Comparison of ENCODE assay signal across 13 cellular contexts in genomic region chr9:107251756-107252322, GRCh38. TPM values are rescaled to one million over a fixed set of nuclear protein-coding genes. Genes with fewer than 3 reads are reported as not detected.
DNase-seq lines count a peak whose midpoint lies in the region; ATAC-seq and TF ChIP-seq lines count a peak whose summit lies in the region.
"Had no signal": no experiment of that assay in that cellular context is flagged by ENCODE, and none has a peak within 500 bp of the region (broad histone marks: within the 10 kb centered on the region; RNA-seq: fewer than 3 reads in every experiment).

No MANE protein-coding gene starts in this region.

- intact Hi-C loops in activated CD4-positive, alpha-beta T cell treated with anti-CD3 and anti-CD28 coated beads for 36 hours (cut with DNase I, micrococcal nuclease), result no loop called here
- intact Hi-C loops in CD14-positive monocyte (cut with micrococcal nuclease), result no loop called here

- no peaks in the 10 kb centered on the region for H3K9me3 ChIP-seq in effector memory CD4-positive, alpha-beta T cell (ENCODE audit: control insufficient read depth, low read length)

- H3K36me3 ChIP-seq in effector memory CD4-positive, alpha-beta T cell (ENCODE audit: control insufficient read depth, insufficient read depth, low read length), result no peaks in the 10 kb centered on the region

- no peak overlapping the region for H3K27ac ChIP-seq in effector memory CD4-positive, alpha-beta T cell (ENCODE audit: insufficient read depth, low read length, poor library complexity, severe bottlenecking)

- H3K4me1 ChIP-seq in effector memory CD4-positive, alpha-beta T cell (ENCODE audit: control insufficient read depth, insufficient read depth, low read length, poor library complexity, severe bottlenecking), result no peaks in the 10 kb centered on the region

- no peak for TF ChIP-seq CTCF in CD14-positive monocyte (IDR thresholded peaks at IDR 0.05)

- H3K4me3 ChIP-seq in effector memory CD4-positive, alpha-beta T cell (ENCODE audit: insufficient read depth, low read depth, low read length, poor library complexity, severe bottlenecking), result no peak overlapping the region
- H3K4me3 ChIP-seq: skin epidermis had no signal

- H3K27me3 Mint-ChIP-seq in activated naive CD4-positive, alpha-beta T cell treated with anti-CD3 and anti-CD28 coated beads, Interleukin-2, amount 10 ng/mL, durations not matched to agents 7 days and 5 days, result peaks cover 13% of the 10 kb centered on the region
- H3K27me3 Mint-ChIP-seq in activated CD4-positive, alpha-beta T cell treated with anti-CD3 and anti-CD28 coated beads for 36 hours, result peaks cover 6% of the 10 kb centered on the region
- peaks cover 2 to 17% (median 2%) of the 10 kb centered on the region in 3 donors for H3K27me3 Mint-ChIP-seq in CD14-positive monocyte (ENCODE audit: low read depth in 3 of 3)

- no peaks in the 10 kb centered on the region for H3K36me3 Mint-ChIP-seq in activated naive CD4-positive, alpha-beta T cell treated with anti-CD3 and anti-CD28 coated beads, Interleukin-2, amount 10 ng/mL, durations not matched to agents 7 days and 5 days
- H3K36me3 Mint-ChIP-seq in activated CD4-positive, alpha-beta T cell treated with anti-CD3 and anti-CD28 coated beads for 36 hours (ENCODE audit: low read depth), result no peaks in the 10 kb centered on the region
- no peaks in the 10 kb centered on the region for H3K36me3 Mint-ChIP-seq in CD14-positive monocyte

- DNase-seq in Ammon's horn (ENCODE audit: low spot score), result peak; percentile 15
- peak; percentile 82 for DNase-seq in NCI-H2171 (lab: John Stamatoyannopoulos, UW)
- DNase-seq in erythroblast (lab: John Stamatoyannopoulos, UW), result peak; percentile 5 to 59
- peak; percentile 75 for DNase-seq in non-pigmented ciliary epithelial cell (ENCODE audit: low read depth)
- DNase-seq in effector memory CD4-positive, alpha-beta T cell, result no peak
- DNase-seq in activated naive CD4-positive, alpha-beta T cell treated with anti-CD3 and anti-CD28 coated beads, Interleukin-2, amount 10 ng/mL, durations not matched to agents 7 days and 5 days, result no peak
- no peak for DNase-seq in activated CD4-positive, alpha-beta T cell treated with anti-CD3 and anti-CD28 coated beads for 36 hours
- no peak for DNase-seq in CD14-positive monocyte (ENCODE audit: low spot score)
- DNase-seq: Calu3; NCI-H1105 treated with DMSO at 0.1 percent for 48 hours; SIG-M5; stimulated activated naive CD4-positive, alpha-beta T cell treated with Interleukin-2 at 50 U/mL for 16 hours had no signal

- H3K4me3 Mint-ChIP-seq in activated naive CD4-positive, alpha-beta T cell treated with anti-CD3 and anti-CD28 coated beads, Interleukin-2, amount 10 ng/mL, durations not matched to agents 7 days and 5 days, result no peak overlapping the region
- H3K4me3 Mint-ChIP-seq in activated CD4-positive, alpha-beta T cell treated with anti-CD3 and anti-CD28 coated beads for 36 hours, result no peak overlapping the region
- H3K4me3 Mint-ChIP-seq in CD14-positive monocyte, result no peak overlapping the region

- H3K27me3 ChIP-seq in effector memory CD4-positive, alpha-beta T cell (replicated peaks; ENCODE audit: control insufficient read depth, insufficient read depth, low read length, poor library complexity, severe bottlenecking), result no peaks in the 10 kb centered on the region

- ATAC-seq in activated CD4-positive, alpha-beta T cell treated with anti-CD3 and anti-CD28 coated beads for 36 hours, result no peak

- POLR2A ChIA-PET in activated CD4-positive, alpha-beta T cell treated with anti-CD3 and anti-CD28 coated beads for 36 hours (lab: Charles Lee), result no interaction called here

- H3K4me1 Mint-ChIP-seq in activated naive CD4-positive, alpha-beta T cell treated with anti-CD3 and anti-CD28 coated beads, Interleukin-2, amount 10 ng/mL, durations not matched to agents 7 days and 5 days, result peaks cover 2% of the 10 kb centered on the region
- H3K4me1 Mint-ChIP-seq in activated CD4-positive, alpha-beta T cell treated with anti-CD3 and anti-CD28 coated beads for 36 hours, result peaks cover under 1% of the 10 kb centered on the region
- no peaks in the 10 kb centered on the region for H3K4me1 Mint-ChIP-seq in CD14-positive monocyte

- no peak for TF ChIP-seq POLR2A in erythroblast (IDR thresholded peaks at IDR 0.05; ENCODE audit: low read length)

- H3K27ac Mint-ChIP-seq in activated naive CD4-positive, alpha-beta T cell treated with anti-CD3 and anti-CD28 coated beads, Interleukin-2, amount 10 ng/mL, durations not matched to agents 7 days and 5 days, result no peak overlapping the region
- H3K27ac Mint-ChIP-seq in activated CD4-positive, alpha-beta T cell treated with anti-CD3 and anti-CD28 coated beads for 36 hours, result no peak overlapping the region
- H3K27ac Mint-ChIP-seq in CD14-positive monocyte, result no peak overlapping the region

- no peaks in the 10 kb centered on the region for H3K9me3 Mint-ChIP-seq in activated naive CD4-positive, alpha-beta T cell treated with anti-CD3 and anti-CD28 coated beads, Interleukin-2, amount 10 ng/mL, durations not matched to agents 7 days and 5 days
- no peaks in the 10 kb centered on the region for H3K9me3 Mint-ChIP-seq in activated CD4-positive, alpha-beta T cell treated with anti-CD3 and anti-CD28 coated beads for 36 hours (ENCODE audit: low read depth)
- H3K9me3 Mint-ChIP-seq in CD14-positive monocyte, result peaks cover 0 to 3% (median 0%) of the 10 kb centered on the region in 7 donors

- CTCF ChIA-PET in activated naive CD4-positive, alpha-beta T cell treated with anti-CD3 and anti-CD28 coated beads, Interleukin-2, amount 10 ng/mL, durations not matched to agents 7 days and 5 days (lab: Charles Lee), result no interaction called here
- CTCF ChIA-PET in activated CD4-positive, alpha-beta T cell treated with anti-CD3 and anti-CD28 coated beads for 36 hours (lab: Charles Lee), result interaction anchor here (1.0 kb wide), 2 partner anchors 9 to 89 kb away, joined by 4 to 5 read pairs; no protein-coding TSS in a partner anchor

RNA-seq across cellular contexts. Expression of gene RAD23B, which starts 31.2 kb away (rescaled TPM):
- 100 to 1,000 TPM; 114 to 188 TPM for total RNA-seq in activated CD4-positive, alpha-beta T cell treated with anti-CD3 and anti-CD28 coated beads for 36 hours
- 10 to 100 TPM; 21.6 to 24.7 TPM for polyA plus RNA-seq in CD14-positive monocyte

Comparison
In these comparisons a context has a peak if more than half of its experiments do, and no peak if none do; other contexts are left out.
1. DNase-seq: peak in Ammon's horn (single experiment), NCI-H2171 (single experiment), erythroblast (2 of 2) and non-pigmented ciliary epithelial cell (single experiment); none in effector memory CD4-positive, alpha-beta T cell (0 of 3), activated naive CD4-positive, alpha-beta T cell treated with anti-CD3 and anti-CD28 coated beads, Interleukin-2, amount 10 ng/mL, durations not matched to agents 7 days and 5 days (single experiment), activated CD4-positive, alpha-beta T cell treated with anti-CD3 and anti-CD28 coated beads for 36 hours (single experiment) and CD14-positive monocyte (single experiment).